ENCODE assay signal across 8 cellular contexts in the genomic region with DNA sequence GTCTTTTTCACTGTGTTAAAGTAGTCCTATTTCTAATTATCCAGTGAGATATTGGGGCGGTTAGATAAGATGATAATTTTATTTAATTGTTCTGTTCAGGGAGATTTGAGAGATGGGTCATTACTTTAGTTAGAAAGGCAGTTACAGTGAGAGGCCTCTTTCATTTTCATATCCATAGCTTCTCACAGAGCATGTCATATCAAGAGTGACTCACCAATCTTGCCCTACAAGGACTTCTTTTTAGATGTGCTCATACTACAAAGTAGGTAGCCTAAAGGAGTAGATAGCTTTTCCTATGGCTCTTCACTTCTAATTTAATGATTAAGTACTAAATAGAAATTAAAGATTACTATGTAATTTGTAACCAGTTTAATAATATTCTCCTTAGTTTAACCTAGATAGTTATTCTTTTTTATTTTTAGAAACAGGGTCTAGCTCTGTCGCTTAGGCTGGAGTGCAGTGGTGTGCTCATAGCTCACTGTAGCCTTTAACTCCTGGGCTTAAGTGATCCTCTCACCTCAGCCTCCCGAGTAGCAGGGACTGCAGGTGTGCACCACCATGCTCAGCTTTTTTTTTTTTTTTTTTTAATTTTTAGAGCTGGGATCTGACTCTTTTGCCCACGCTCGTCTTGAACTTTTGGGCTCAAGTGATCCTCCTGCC.
DNase-seq lines count a peak whose midpoint lies in the region; ATAC-seq and TF ChIP-seq lines count a peak whose summit lies in the region.

No MANE protein-coding gene starts in this region.

- ATAC-seq in GM19468 (IDR thresholded peaks at IDR 0.05; ENCODE audit: extremely low read depth, unreplicated experiment): peak; percentile 74
- peak; percentile 100 for ATAC-seq in HG03432 (IDR thresholded peaks at IDR 0.05; ENCODE audit: unreplicated experiment)

- H3K36me3 Mint-ChIP-seq in activated CD4-positive, alpha-beta T cell treated with anti-CD3 and anti-CD28 coated beads, Interleukin-2, amount 10 ng/mL, durations not matched to agents 24 days and 14 days (ENCODE audit: low read depth): no peaks in the 10 kb centered on the region

- no peaks in the 10 kb centered on the region for H3K27me3 Mint-ChIP-seq in activated CD4-positive, alpha-beta T cell treated with anti-CD3 and anti-CD28 coated beads, Interleukin-2, amount 10 ng/mL, durations not matched to agents 24 days and 14 days

- peaks cover 3% of the 10 kb centered on the region for H3K4me1 Mint-ChIP-seq in activated CD4-positive, alpha-beta T cell treated with anti-CD3 and anti-CD28 coated beads, Interleukin-2, amount 10 ng/mL, durations not matched to agents 24 days and 14 days

- intact Hi-C loops in activated CD4-positive, alpha-beta T cell treated with anti-CD3 and anti-CD28 coated beads, Interleukin-2, amount 10 ng/mL, durations not matched to agents 24 days and 14 days (cut with micrococcal nuclease): no loop called here

- H3K4me3 ChIP-seq in cardiac fibroblast (replicated peaks in 1 of 2; ENCODE audit: low read depth in 2 of 2, low read length in 2 of 2): no peak overlapping the region

- H3K27ac Mint-ChIP-seq in activated CD4-positive, alpha-beta T cell treated with anti-CD3 and anti-CD28 coated beads, Interleukin-2, amount 10 ng/mL, durations not matched to agents 24 days and 14 days: no peak overlapping the region

- no peak for TF ChIP-seq CTCF in cardiac fibroblast (IDR thresholded peaks at IDR 0.05; ENCODE audit: low read depth, low read length)

- H3K9me3 Mint-ChIP-seq in activated CD4-positive, alpha-beta T cell treated with anti-CD3 and anti-CD28 coated beads, Interleukin-2, amount 10 ng/mL, durations not matched to agents 24 days and 14 days: no peaks in the 10 kb centered on the region

- H3K4me3 Mint-ChIP-seq in activated CD4-positive, alpha-beta T cell treated with anti-CD3 and anti-CD28 coated beads, Interleukin-2, amount 10 ng/mL, durations not matched to agents 24 days and 14 days: no peak overlapping the region

- DNase-seq in GM03348 (ENCODE audit: low spot score) (peak; percentile 34), cardiac fibroblast (ENCODE audit: low read depth in 2 of 2) (peak; percentile 46 to 72), cerebellar cortex (ENCODE audit: low spot score) (no peak), ecto neural progenitor cell (ENCODE audit: low spot score) (no peak)
- no peak for DNase-seq in stimulated activated CD4-positive, alpha-beta T cell treated with anti-CD3 and anti-CD28 coated beads, Interleukin-4, amount 100 ng/mL, for 24 hours
- DNase-seq in activated CD4-positive, alpha-beta T cell treated with anti-CD3 and anti-CD28 coated beads, Interleukin-2, amount 10 ng/mL, durations not matched to agents 24 days and 14 days: no peak

Comparison
In these comparisons a context has a peak if more than half of its experiments do, and no peak if none do; other contexts are left out.
1. DNase-seq: peak in GM03348 (single experiment) and cardiac fibroblast (2 of 2); none in cerebellar cortex (single experiment), stimulated activated CD4-positive, alpha-beta T cell treated with anti-CD3 and anti-CD28 coated beads, Interleukin-4, amount 100 ng/mL, for 24 hours (single experiment), activated CD4-positive, alpha-beta T cell treated with anti-CD3 and anti-CD28 coated beads, Interleukin-2, amount 10 ng/mL, durations not matched to agents 24 days and 14 days (single experiment) and ecto neural progenitor cell (single experiment).